ENCODE assay signal across 13 cellular contexts in the genomic region with DNA sequence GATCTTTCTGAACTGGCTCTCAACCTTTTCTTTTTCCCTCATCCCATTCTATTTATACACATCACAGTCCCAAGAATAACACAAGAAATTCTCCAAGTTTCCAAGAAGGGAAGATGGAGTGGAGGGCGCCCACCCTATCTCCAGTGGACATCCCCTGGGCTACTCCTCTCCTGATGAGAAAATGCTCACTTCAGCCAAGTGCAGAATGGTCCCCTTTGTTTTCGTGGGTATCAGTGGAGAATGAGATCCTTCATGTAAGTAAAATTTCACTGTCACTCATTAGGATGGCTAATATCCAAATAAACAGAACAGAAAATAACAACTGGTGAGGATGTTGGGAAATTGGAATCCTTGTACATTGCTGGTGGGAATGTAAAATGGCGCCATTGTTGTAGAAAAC. TPM values are rescaled to one million over a fixed set of nuclear protein-coding genes. Genes with fewer than 3 reads are reported as not detected.
DNase-seq lines count a peak whose midpoint lies in the region; ATAC-seq and TF ChIP-seq lines count a peak whose summit lies in the region.
"Had no signal": no experiment of that assay in that cellular context is flagged by ENCODE, and none has a peak within 500 bp of the region (broad histone marks: within the 10 kb centered on the region; RNA-seq: fewer than 3 reads in every experiment).

No MANE protein-coding gene starts in this region.

- no peak overlapping the region for H3K4me3 Mint-ChIP-seq in chondrocyte (ENCODE audit: unreplicated experiment)

- H3K27me3 Mint-ChIP-seq in chondrocyte (ENCODE audit: low read depth): no peaks in the 10 kb centered on the region

- H3K36me3 ChIP-seq in aorta (ENCODE audit: control insufficient read depth in 1 of 2, insufficient read depth in 2 of 2, low read length in 1 of 2) (no peaks in the 10 kb centered on the region), left lung (no peaks in the 10 kb centered on the region)

- H3K27ac ChIP-seq in layer of hippocampus (ENCODE audit: low read depth, low read length) (peak overlapping the region; percentile 32), aorta (ENCODE audit: low read depth in 1 of 2, low read length in 2 of 2) (peak overlapping the region in 1 of 2 donors; percentile 42), left lung (no peak overlapping the region)

- H3K9me3 Mint-ChIP-seq in chondrocyte (ENCODE audit: low read depth): no peaks in the 10 kb centered on the region

- H3K4me3 ChIP-seq in aorta (ENCODE audit: low read length in 2 of 2) (no peak overlapping the region), left lung (no peak overlapping the region)

- DNase-seq in chondrocyte (ENCODE audit: low spot score) (no peak), sciatic nerve (ENCODE audit: low spot score) (no peak), aorta (no peak), NCI-H1092 (lab: John Stamatoyannopoulos, UW) (no peak), omental fat pad (ENCODE audit: low spot score) (no peak), left lung (no peak)
- DNase-seq: EL, H7, Karpas-422, NCI-H187 treated with DMSO at 0.1 percent for 48 hours, NCI-H510A, SHP77 treated with DMSO at 0.1 percent for 48 hours had no signal

- ATAC-seq in sciatic nerve (peak; percentile 90), aorta (ENCODE audit: low FRiP score) (peak; percentile 50), omental fat pad (ENCODE audit: low FRiP score) (no peak), left lung (no peak)

- H3K27me3 ChIP-seq in layer of hippocampus (ENCODE audit: control insufficient read depth, insufficient read depth, low read length) (no peaks in the 10 kb centered on the region), aorta (ENCODE audit: control insufficient read depth in 1 of 2, insufficient read depth in 2 of 2, low read length in 1 of 2) (no peaks in the 10 kb centered on the region), left lung (no peaks in the 10 kb centered on the region)

- peaks cover 26% of the 10 kb centered on the region for H3K4me1 Mint-ChIP-seq in chondrocyte (ENCODE audit: low read depth)

- intact Hi-C loops in sciatic nerve (cut with DNase I) (no loop called here), aorta (cut with DNase I) (no loop called here), left lung (cut with DNase I) (no loop called here)

- no peaks in the 10 kb centered on the region for H3K9me3 ChIP-seq in aorta (ENCODE audit: control insufficient read depth, low read length)
- no peaks in the 10 kb centered on the region for H3K9me3 ChIP-seq in left lung

- WGBS in aorta, 2 donors: 14% methylated on average over 3 of the region's 3 CpGs

- H3K4me1 ChIP-seq in aorta (ENCODE audit: control insufficient read depth in 1 of 2, insufficient read depth in 2 of 2, low read length in 2 of 2) (peaks cover 0 to 3% of the 10 kb centered on the region in 2 donors), left lung (no peaks in the 10 kb centered on the region)

- peak overlapping the region; percentile 87 for H3K27ac Mint-ChIP-seq in chondrocyte (ENCODE audit: unreplicated experiment)

- TF ChIP-seq CTCF in chondrocyte (IDR thresholded peaks at IDR 0.05): no peak
- no peak for TF ChIP-seq CTCF in omental fat pad (IDR thresholded peaks at IDR 0.05)
- no peak for TF ChIP-seq CTCF in left lung (IDR thresholded peaks at IDR 0.05)

- no peaks in the 10 kb centered on the region for H3K36me3 Mint-ChIP-seq in chondrocyte (ENCODE audit: low read depth)

RNA-seq across cellular contexts. Expression of a gene that starts 50.9 kb away (rescaled TPM):
- 123 to 163 TPM (median 162 TPM) in 3 replicates for total RNA-seq in chondrocyte
- total RNA-seq in sciatic nerve: 167 TPM
- total RNA-seq in aorta: 100 to 1,000 TPM; 183 to 194 TPM
- polyA plus RNA-seq in aorta: 10 to 100 TPM; 19.3 to 43.4 TPM
- 10 to 100 TPM; 41.7 to 73.6 (median 53.3) TPM for total RNA-seq in omental fat pad
- 10 to 100 TPM; 56.2 to 66.2 TPM for total RNA-seq in left lung

Comparison
In these comparisons a context has a peak if more than half of its experiments do, and no peak if none do; other contexts are left out.
1. ATAC-seq: peak in sciatic nerve (single experiment) and aorta (single experiment); none in omental fat pad (single experiment) and left lung (single experiment).